In genomic region chr2:53112408-53112807, GRCh38 we compare ENCODE assay signal across 4 cellular contexts.
A peak's percentile ranks its signal among the peaks of the same experiment; 100 is the strongest.
DNase-seq lines count a peak whose midpoint lies in the region; TF ChIP-seq lines count a peak whose summit lies in the region.
"Not testable (repeated sequence)": the region's sequence is repeated elsewhere in the genome, so short reads cannot be mapped to it uniquely, and the experiment has no call there.

No MANE protein-coding gene starts in this region.

- not testable (repeated sequence) for H3K18ac ChIP-seq in H9 (ENCODE audit: insufficient read length, low read depth, low read length)

- H2AFZ ChIP-seq in H9 (ENCODE audit: low read length), result not testable (repeated sequence)

- H3K27me3 Mint-ChIP-seq in H9 (ENCODE audit: low read depth); endodermal cell (ENCODE audit: insufficient read depth): not testable (repeated sequence)

- not testable (repeated sequence) for H4K20me1 ChIP-seq in H9 (ENCODE audit: control insufficient read depth, insufficient read depth, insufficient read length)

- H3K36me3 Mint-ChIP-seq in H9 (ENCODE audit: insufficient read depth in 1 of 3, low read depth in 3 of 3); endodermal cell (ENCODE audit: low read depth): not testable (repeated sequence)

- DNase-seq in H9, result not testable (repeated sequence)
- peak; percentile 59 for DNase-seq in endodermal cell

- H3K27me3 ChIP-seq in H9 (ENCODE audit: insufficient read depth, low read length); HUES64 (ENCODE audit: insufficient read depth, low read length); endodermal cell (ENCODE audit: control insufficient read depth, insufficient read depth, low read length, poor library complexity, severe bottlenecking); iPS-18a (ENCODE audit: control insufficient read depth, insufficient read depth, low read length): not testable (repeated sequence)

- H3K23me2 ChIP-seq in H9 (ENCODE audit: insufficient read length, low read depth, low read length, poor library complexity, severe bottlenecking), result not testable (repeated sequence)

- not testable (repeated sequence) for H3K14ac ChIP-seq in H9 (ENCODE audit: insufficient read depth, low read length)

- not testable (repeated sequence) for H3K27ac ChIP-seq in H9 (ENCODE audit: insufficient read length, low read depth, low read length); HUES64 (ENCODE audit: low read depth, low read length); endodermal cell (ENCODE audit: low read depth, low read length); iPS-18a (ENCODE audit: low read length)

- H2AK5ac ChIP-seq in H9 (ENCODE audit: insufficient read length, low read length), result not testable (repeated sequence)

- not testable (repeated sequence) for H4K91ac ChIP-seq in H9 (ENCODE audit: insufficient read length, low read depth, low read length)

- H2BK12ac ChIP-seq in H9 (ENCODE audit: insufficient read length, low read depth, low read length), result not testable (repeated sequence)

- not testable (repeated sequence) for H3T11ph ChIP-seq in H9 (ENCODE audit: low read length)

- not testable (repeated sequence) for TF ChIP-seq CTCF in H9 (conservative IDR thresholded peaks at IDR 0.05); endodermal cell (conservative IDR thresholded peaks at IDR 0.05)

- H3K4me1 Mint-ChIP-seq in H9 (peaks cover 46 to 56% of the 10 kb centered on the region in 2 experiments), endodermal cell (peaks cover 30% of the 10 kb centered on the region)

- H3K79me1 ChIP-seq in H9 (ENCODE audit: insufficient read depth, low read depth, low read length, poor library complexity, severe bottlenecking), result not testable (repeated sequence)

- H2BK5ac ChIP-seq in H9 (ENCODE audit: insufficient read length, low read length), result not testable (repeated sequence)

- not testable (repeated sequence) for H3K4ac ChIP-seq in H9 (ENCODE audit: low read depth, low read length)

- not testable (repeated sequence) for H2BK120ac ChIP-seq in H9 (ENCODE audit: low read depth, low read length, poor library complexity, severe bottlenecking)

- H3K23ac ChIP-seq in H9 (ENCODE audit: insufficient read length, low read depth, low read length), result not testable (repeated sequence)

- not testable (repeated sequence) for H3K79me2 ChIP-seq in H9 (ENCODE audit: insufficient read depth, low read length)

- not testable (repeated sequence) for H4K5ac ChIP-seq in H9 (ENCODE audit: insufficient read length, low read depth, low read length)

- H4K8ac ChIP-seq in H9 (replicated peaks; ENCODE audit: insufficient read length, low read depth, low read length), result not testable (repeated sequence)

- not testable (repeated sequence) for H3K4me2 ChIP-seq in H9 (ENCODE audit: insufficient read depth, insufficient read length, low read length)

- not testable (repeated sequence) for H3K9me3 ChIP-seq in H9 (ENCODE audit: control insufficient read depth, low read depth, low read length); HUES64 (ENCODE audit: insufficient read depth, low read depth, low read length); endodermal cell (ENCODE audit: control insufficient read depth, low read length); iPS-18a (ENCODE audit: control insufficient read depth, low read depth, low read length)

- H3K36me3 ChIP-seq in HUES64 (ENCODE audit: insufficient read depth, low read length); endodermal cell (ENCODE audit: control insufficient read depth, insufficient read depth, low read length); iPS-18a (ENCODE audit: control insufficient read depth, low read depth, low read length): not testable (repeated sequence)

- not testable (repeated sequence) for H2BK20ac ChIP-seq in H9 (ENCODE audit: low read depth, low read length, poor library complexity, severe bottlenecking)

- H3K9ac ChIP-seq in H9 (ENCODE audit: extremely low read depth, insufficient read length, low read length); HUES64 (ENCODE audit: low read depth, low read length); endodermal cell (ENCODE audit: extremely low read depth, low read length, poor library complexity, severe bottlenecking); iPS-18a (ENCODE audit: low read length): not testable (repeated sequence)

- H3K4me3 ChIP-seq in HUES64 (ENCODE audit: low read length) (0 out of 2 replicates have a peak overlapping the region, but pooled peaks have one; percentile 30), iPS-18a (ENCODE audit: low read length) (peak overlapping the region; percentile 30)
- not testable (repeated sequence) for H3K4me3 ChIP-seq in endodermal cell (ENCODE audit: low read length)

- H3K56ac ChIP-seq in H9 (ENCODE audit: insufficient read length, low read depth, low read length), result not testable (repeated sequence)

- WGBS in H9 (ENCODE audit: extremely low coverage, insufficient read length, low lambda C conversion rate), result no CpG with 5 or more reads among the region's 9 CpGs
- 63% methylated on average over 9 of the region's 9 CpGs for WGBS in HUES64
- 63 to 88% methylated on average over 1 to 9 of the region's 9 CpGs for WGBS in endodermal cell (ENCODE audit: insufficient coverage in 1 of 2, insufficient read length in 1 of 2), 2 experiments

- H3K4me3 Mint-ChIP-seq in H9, result peak overlapping the region; percentile 46 to 72
- peak overlapping the region; percentile 24 for H3K4me3 Mint-ChIP-seq in endodermal cell

- H3K9me3 Mint-ChIP-seq in H9, endodermal cell: not testable (repeated sequence)

- not testable (repeated sequence) for H2BK15ac ChIP-seq in H9 (ENCODE audit: low read depth, low read length)

- H3K4me1 ChIP-seq in H9 (ENCODE audit: insufficient read depth, low read length); endodermal cell (ENCODE audit: control insufficient read depth, insufficient read depth, low read length): not testable (repeated sequence)
- peaks cover 32% of the 10 kb centered on the region for H3K4me1 ChIP-seq in HUES64 (ENCODE audit: insufficient read depth, low read length)
- peaks cover 38% of the 10 kb centered on the region for H3K4me1 ChIP-seq in iPS-18a (ENCODE audit: control insufficient read depth, low read depth, low read length)

- H3K27ac Mint-ChIP-seq in H9 (peak overlapping the region in 2 of 3 experiments; percentile 68 to 89; a peak in 4 of 7 replicates), endodermal cell (peak overlapping the region; percentile 58)
